In the genomic region with DNA sequence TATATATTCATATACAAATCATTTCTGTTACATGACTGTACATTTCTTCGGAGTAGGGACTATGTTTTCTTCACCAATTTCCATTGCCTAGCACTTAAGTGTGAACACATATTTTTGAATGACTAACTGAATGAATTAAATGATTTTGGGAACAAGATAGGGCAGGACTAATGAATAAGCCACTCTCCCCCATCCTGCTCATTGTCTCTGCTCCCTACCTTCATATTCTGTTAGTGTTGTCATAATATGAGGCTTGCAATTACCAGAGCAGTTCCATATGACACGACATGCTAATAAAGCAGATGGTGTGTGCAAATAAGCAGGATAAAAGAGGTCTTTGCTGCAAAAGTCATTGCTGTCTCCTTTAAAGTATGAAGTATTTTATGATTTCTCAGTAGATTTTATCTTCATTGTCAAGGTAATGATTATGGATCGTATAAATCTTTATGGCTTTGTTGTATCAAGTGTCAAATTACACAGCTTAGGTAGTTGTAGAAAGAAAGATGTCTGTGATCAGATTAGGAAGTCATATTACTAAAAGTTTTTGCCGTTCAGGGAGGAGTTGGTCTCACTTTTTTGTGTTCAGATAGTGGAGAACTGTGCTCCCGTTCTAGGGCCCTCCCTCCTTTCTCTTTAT, we compare ENCODE assay signal across 1 cellular context.
A peak's percentile ranks its signal among the peaks of the same experiment; 100 is the strongest.
TF ChIP-seq lines count a peak whose summit lies in the region.

No MANE protein-coding gene starts in this region.

TF ChIP-seq in HEK293, 187 proteins besides CTCF, POLR2A, EP300 and RAD21 (continued from another document and continues in another):
- TF ChIP-seq, protein P1, sequence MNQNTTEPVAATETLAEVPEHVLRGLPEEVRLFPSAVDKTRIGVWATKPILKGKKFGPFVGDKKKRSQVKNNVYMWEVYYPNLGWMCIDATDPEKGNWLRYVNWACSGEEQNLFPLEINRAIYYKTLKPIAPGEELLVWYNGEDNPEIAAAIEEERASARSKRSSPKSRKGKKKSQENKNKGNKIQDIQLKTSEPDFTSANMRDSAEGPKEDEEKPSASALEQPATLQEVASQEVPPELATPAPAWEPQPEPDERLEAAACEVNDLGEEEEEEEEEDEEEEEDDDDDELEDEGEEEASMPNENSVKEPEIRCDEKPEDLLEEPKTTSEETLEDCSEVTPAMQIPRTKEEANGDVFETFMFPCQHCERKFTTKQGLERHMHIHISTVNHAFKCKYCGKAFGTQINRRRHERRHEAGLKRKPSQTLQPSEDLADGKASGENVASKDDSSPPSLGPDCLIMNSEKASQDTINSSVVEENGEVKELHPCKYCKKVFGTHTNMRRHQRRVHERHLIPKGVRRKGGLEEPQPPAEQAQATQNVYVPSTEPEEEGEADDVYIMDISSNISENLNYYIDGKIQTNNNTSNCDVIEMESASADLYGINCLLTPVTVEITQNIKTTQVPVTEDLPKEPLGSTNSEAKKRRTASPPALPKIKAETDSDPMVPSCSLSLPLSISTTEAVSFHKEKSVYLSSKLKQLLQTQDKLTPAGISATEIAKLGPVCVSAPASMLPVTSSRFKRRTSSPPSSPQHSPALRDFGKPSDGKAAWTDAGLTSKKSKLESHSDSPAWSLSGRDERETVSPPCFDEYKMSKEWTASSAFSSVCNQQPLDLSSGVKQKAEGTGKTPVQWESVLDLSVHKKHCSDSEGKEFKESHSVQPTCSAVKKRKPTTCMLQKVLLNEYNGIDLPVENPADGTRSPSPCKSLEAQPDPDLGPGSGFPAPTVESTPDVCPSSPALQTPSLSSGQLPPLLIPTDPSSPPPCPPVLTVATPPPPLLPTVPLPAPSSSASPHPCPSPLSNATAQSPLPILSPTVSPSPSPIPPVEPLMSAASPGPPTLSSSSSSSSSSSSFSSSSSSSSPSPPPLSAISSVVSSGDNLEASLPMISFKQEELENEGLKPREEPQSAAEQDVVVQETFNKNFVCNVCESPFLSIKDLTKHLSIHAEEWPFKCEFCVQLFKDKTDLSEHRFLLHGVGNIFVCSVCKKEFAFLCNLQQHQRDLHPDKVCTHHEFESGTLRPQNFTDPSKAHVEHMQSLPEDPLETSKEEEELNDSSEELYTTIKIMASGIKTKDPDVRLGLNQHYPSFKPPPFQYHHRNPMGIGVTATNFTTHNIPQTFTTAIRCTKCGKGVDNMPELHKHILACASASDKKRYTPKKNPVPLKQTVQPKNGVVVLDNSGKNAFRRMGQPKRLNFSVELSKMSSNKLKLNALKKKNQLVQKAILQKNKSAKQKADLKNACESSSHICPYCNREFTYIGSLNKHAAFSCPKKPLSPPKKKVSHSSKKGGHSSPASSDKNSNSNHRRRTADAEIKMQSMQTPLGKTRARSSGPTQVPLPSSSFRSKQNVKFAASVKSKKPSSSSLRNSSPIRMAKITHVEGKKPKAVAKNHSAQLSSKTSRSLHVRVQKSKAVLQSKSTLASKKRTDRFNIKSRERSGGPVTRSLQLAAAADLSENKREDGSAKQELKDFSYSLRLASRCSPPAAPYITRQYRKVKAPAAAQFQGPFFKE (tag by site-specific recombination; IDR thresholded peaks at IDR 0.05; ENCODE audit: borderline replicate concordance): no peak
- TF ChIP-seq ZNF629 (tag by site-specific recombination; IDR thresholded peaks at IDR 0.05) (0 out of 2 replicates have a peak, but pooled peaks have one; percentile 33), ZNF664 (tag by site-specific recombination; IDR thresholded peaks at IDR 0.05) (no peak), ZNF23 (tag by site-specific recombination; IDR thresholded peaks at IDR 0.05; ENCODE audit: borderline replicate concordance) (no peak), ZEB2 (tag by site-specific recombination; IDR thresholded peaks at IDR 0.05) (peak; percentile 49; the same call in 1 of the 2 replicates), ZNF701 (tag by site-specific recombination; IDR thresholded peaks at IDR 0.05) (no peak), ZBTB20 (tag by site-specific recombination; IDR thresholded peaks at IDR 0.05) (no peak), ZNF837 (tag by site-specific recombination; IDR thresholded peaks at IDR 0.05) (no peak), SALL2 (tag by site-specific recombination; IDR thresholded peaks at IDR 0.05; ENCODE audit: borderline replicate concordance) (no peak), ZBTB1 (tag by site-specific recombination; IDR thresholded peaks at IDR 0.05) (no peak), IKZF3 (tag by site-specific recombination; IDR thresholded peaks at IDR 0.05) (peak; percentile 74), ZNF335 (tag by site-specific recombination; conservative IDR thresholded peaks at IDR 0.05) (no peak), HOXA7 (CRISPR knock-in tag; IDR thresholded peaks at IDR 0.05; ENCODE audit: borderline replicate concordance) (no peak), KLF7 (tag by site-specific recombination; IDR thresholded peaks at IDR 0.05; ENCODE audit: borderline replicate concordance) (no peak), RBAK (tag by site-specific recombination; IDR thresholded peaks at IDR 0.05) (no peak), ZBTB8A (tag by site-specific recombination; IDR thresholded peaks at IDR 0.05) (peak; percentile 40; the same call in 1 of the 2 replicates), ZNF792 (tag by site-specific recombination; IDR thresholded peaks at IDR 0.05) (no peak), ZNF548 (tag by site-specific recombination; IDR thresholded peaks at IDR 0.05) (no peak), ZNF366 (tag by site-specific recombination; conservative IDR thresholded peaks at IDR 0.05) (peak; percentile 52; the same call in 1 of the 2 replicates), ZNF585B (tag by site-specific recombination; IDR thresholded peaks at IDR 0.05) (no peak), SP2 (tag by site-specific recombination; IDR thresholded peaks at IDR 0.05) (no peak), ZNF391 (tag by site-specific recombination; IDR thresholded peaks at IDR 0.05; ENCODE audit: borderline replicate concordance, low read depth) (no peak), ZNF24 (tag by site-specific recombination; IDR thresholded peaks at IDR 0.05) (no peak), ZNF624 (tag by site-specific recombination; IDR thresholded peaks at IDR 0.05) (no peak), ZNF785 (tag by site-specific recombination; IDR thresholded peaks at IDR 0.05) (no peak), ZNF544 (tag by site-specific recombination; IDR thresholded peaks at IDR 0.05) (no peak), GLIS1 (tag by site-specific recombination; IDR thresholded peaks at IDR 0.05) (no peak), ZNF791 (tag by site-specific recombination; IDR thresholded peaks at IDR 0.05) (no peak), ZNF138 (tag by site-specific recombination; IDR thresholded peaks at IDR 0.05; ENCODE audit: borderline replicate concordance) (no peak)
- TF ChIP-seq, protein P2, sequence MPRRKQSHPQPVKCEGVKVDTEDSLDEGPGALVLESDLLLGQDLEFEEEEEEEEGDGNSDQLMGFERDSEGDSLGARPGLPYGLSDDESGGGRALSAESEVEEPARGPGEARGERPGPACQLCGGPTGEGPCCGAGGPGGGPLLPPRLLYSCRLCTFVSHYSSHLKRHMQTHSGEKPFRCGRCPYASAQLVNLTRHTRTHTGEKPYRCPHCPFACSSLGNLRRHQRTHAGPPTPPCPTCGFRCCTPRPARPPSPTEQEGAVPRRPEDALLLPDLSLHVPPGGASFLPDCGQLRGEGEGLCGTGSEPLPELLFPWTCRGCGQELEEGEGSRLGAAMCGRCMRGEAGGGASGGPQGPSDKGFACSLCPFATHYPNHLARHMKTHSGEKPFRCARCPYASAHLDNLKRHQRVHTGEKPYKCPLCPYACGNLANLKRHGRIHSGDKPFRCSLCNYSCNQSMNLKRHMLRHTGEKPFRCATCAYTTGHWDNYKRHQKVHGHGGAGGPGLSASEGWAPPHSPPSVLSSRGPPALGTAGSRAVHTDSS (tag by site-specific recombination; IDR thresholded peaks at IDR 0.05): no peak
- TF ChIP-seq, protein P3, sequence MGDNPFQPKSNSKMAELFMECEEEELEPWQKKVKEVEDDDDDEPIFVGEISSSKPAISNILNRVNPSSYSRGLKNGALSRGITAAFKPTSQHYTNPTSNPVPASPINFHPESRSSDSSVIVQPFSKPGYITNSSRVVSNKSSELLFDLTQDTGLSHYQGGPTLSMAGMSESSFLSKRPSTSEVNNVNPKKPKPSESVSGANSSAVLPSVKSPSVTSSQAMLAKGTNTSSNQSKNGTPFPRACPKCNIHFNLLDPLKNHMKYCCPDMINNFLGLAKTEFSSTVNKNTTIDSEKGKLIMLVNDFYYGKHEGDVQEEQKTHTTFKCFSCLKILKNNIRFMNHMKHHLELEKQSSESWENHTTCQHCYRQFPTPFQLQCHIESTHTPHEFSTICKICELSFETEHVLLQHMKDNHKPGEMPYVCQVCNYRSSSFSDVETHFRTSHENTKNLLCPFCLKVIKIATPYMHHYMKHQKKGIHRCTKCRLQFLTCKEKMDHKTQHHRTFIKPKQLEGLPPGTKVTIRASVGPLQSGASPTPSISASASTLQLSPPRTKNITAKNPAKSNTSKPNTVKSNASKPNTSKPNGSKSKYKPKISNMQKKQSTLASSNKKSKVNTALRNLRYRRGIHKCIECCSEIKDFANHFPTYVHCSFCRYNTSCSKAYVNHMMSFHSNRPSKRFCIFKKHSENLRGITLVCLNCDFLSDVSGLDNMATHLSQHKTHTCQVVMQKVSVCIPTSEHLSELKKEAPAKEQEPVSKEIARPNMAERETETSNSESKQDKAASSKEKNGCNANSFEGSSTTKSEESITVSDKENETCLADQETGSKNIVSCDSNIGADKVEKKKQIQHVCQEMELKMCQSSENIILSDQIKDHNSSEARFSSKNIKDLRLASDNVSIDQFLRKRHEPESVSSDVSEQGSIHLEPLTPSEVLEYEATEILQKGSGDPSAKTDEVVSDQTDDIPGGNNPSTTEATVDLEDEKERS (tag by site-specific recombination; IDR thresholded peaks at IDR 0.05): no peak
- TF ChIP-seq, protein P4, sequence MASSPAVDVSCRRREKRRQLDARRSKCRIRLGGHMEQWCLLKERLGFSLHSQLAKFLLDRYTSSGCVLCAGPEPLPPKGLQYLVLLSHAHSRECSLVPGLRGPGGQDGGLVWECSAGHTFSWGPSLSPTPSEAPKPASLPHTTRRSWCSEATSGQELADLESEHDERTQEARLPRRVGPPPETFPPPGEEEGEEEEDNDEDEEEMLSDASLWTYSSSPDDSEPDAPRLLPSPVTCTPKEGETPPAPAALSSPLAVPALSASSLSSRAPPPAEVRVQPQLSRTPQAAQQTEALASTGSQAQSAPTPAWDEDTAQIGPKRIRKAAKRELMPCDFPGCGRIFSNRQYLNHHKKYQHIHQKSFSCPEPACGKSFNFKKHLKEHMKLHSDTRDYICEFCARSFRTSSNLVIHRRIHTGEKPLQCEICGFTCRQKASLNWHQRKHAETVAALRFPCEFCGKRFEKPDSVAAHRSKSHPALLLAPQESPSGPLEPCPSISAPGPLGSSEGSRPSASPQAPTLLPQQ (tag by site-specific recombination; IDR thresholded peaks at IDR 0.05): no peak
- TF ChIP-seq, protein P5, sequence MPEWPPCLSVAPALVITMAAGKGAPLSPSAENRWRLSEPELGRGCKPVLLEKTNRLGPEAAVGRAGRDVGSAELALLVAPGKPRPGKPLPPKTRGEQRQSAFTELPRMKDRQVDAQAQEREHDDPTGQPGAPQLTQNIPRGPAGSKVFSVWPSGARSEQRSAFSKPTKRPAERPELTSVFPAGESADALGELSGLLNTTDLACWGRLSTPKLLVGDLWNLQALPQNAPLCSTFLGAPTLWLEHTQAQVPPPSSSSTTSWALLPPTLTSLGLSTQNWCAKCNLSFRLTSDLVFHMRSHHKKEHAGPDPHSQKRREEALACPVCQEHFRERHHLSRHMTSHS (tag by site-specific recombination; IDR thresholded peaks at IDR 0.05): no peak
- TF ChIP-seq, protein P6, sequence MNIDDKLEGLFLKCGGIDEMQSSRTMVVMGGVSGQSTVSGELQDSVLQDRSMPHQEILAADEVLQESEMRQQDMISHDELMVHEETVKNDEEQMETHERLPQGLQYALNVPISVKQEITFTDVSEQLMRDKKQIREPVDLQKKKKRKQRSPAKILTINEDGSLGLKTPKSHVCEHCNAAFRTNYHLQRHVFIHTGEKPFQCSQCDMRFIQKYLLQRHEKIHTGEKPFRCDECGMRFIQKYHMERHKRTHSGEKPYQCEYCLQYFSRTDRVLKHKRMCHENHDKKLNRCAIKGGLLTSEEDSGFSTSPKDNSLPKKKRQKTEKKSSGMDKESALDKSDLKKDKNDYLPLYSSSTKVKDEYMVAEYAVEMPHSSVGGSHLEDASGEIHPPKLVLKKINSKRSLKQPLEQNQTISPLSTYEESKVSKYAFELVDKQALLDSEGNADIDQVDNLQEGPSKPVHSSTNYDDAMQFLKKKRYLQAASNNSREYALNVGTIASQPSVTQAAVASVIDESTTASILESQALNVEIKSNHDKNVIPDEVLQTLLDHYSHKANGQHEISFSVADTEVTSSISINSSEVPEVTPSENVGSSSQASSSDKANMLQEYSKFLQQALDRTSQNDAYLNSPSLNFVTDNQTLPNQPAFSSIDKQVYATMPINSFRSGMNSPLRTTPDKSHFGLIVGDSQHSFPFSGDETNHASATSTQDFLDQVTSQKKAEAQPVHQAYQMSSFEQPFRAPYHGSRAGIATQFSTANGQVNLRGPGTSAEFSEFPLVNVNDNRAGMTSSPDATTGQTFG (tag by site-specific recombination; IDR thresholded peaks at IDR 0.05; ENCODE audit: borderline replicate concordance): no peak
- TF ChIP-seq, protein P7, sequence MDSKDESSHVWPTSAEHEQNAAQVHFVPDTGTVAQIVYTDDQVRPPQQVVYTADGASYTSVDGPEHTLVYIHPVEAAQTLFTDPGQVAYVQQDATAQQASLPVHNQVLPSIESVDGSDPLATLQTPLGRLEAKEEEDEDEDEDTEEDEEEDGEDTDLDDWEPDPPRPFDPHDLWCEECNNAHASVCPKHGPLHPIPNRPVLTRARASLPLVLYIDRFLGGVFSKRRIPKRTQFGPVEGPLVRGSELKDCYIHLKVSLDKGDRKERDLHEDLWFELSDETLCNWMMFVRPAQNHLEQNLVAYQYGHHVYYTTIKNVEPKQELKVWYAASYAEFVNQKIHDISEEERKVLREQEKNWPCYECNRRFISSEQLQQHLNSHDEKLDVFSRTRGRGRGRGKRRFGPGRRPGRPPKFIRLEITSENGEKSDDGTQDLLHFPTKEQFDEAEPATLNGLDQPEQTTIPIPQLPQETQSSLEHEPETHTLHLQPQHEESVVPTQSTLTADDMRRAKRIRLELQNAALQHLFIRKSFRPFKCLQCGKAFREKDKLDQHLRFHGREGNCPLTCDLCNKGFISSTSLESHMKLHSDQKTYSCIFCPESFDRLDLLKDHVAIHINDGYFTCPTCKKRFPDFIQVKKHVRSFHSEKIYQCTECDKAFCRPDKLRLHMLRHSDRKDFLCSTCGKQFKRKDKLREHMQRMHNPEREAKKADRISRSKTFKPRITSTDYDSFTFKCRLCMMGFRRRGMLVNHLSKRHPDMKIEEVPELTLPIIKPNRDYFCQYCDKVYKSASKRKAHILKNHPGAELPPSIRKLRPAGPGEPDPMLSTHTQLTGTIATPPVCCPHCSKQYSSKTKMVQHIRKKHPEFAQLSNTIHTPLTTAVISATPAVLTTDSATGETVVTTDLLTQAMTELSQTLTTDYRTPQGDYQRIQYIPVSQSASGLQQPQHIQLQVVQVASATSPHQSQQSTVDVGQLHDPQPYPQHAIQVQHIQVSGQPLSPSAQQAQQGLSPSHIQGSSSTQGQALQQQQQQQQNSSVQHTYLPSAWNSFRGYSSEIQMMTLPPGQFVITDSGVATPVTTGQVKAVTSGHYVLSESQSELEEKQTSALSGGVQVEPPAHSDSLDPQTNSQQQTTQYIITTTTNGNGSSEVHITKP (tag by site-specific recombination; IDR thresholded peaks at IDR 0.05): no peak
- TF ChIP-seq, protein P8, sequence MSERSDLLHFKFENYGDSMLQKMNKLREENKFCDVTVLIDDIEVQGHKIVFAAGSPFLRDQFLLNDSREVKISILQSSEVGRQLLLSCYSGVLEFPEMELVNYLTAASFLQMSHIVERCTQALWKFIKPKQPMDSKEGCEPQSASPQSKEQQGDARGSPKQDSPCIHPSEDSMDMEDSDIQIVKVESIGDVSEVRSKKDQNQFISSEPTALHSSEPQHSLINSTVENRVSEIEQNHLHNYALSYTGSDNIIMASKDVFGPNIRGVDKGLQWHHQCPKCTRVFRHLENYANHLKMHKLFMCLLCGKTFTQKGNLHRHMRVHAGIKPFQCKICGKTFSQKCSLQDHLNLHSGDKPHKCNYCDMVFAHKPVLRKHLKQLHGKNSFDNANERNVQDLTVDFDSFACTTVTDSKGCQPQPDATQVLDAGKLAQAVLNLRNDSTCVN (tag by site-specific recombination; optimal IDR thresholded peaks at IDR 0.05): no peak
